Comparison of ENCODE assay signal across 8 cellular contexts in genomic region chr15:64841258-64842098, GRCh38. TPM values are rescaled to one million over a fixed set of nuclear protein-coding genes. Genes with fewer than 3 reads are reported as not detected.
A peak's percentile ranks its signal among the peaks of the same experiment; 100 is the strongest.
DNase-seq lines count a peak whose midpoint lies in the region; ATAC-seq, FAIRE-seq and TF ChIP-seq lines count a peak whose summit lies in the region.

PLEKHO2 (plus strand) TSS chr15:64841915; CDS start chr15:64842017, 102 bp downstream.

- H3K27ac ChIP-seq in ACC112 (ENCODE audit: low read depth, low read length) (peak within 1 kb of the TSS; percentile 73), smooth muscle cell (ENCODE audit: low read depth) (peak within 1 kb of the TSS; percentile 76)

- peak within 1 kb of the TSS; percentile 86 for H3K27ac Mint-ChIP-seq in WTC11

- no peak for TF ChIP-seq CTCF in WTC11 (IDR thresholded peaks at IDR 0.05)
- no peak for TF ChIP-seq CTCF in bronchial epithelial cell (IDR thresholded peaks at IDR 0.05; ENCODE audit: insufficient read depth, low read length, severe bottlenecking)
- no peak for TF ChIP-seq CTCF in smooth muscle cell (IDR thresholded peaks at IDR 0.05; ENCODE audit: borderline replicate concordance, insufficient read depth, poor library complexity, severe bottlenecking)

- H3F3A ChIP-seq in smooth muscle cell (ENCODE audit: low read depth), result no peaks in the 10 kb centered on the region

- peak within 1 kb of the TSS; percentile 96 for H3K4me2 ChIP-seq in smooth muscle cell

- peak within 1 kb of the TSS; percentile 87 for H3K9ac ChIP-seq in smooth muscle cell (ENCODE audit: low read depth)

- peaks cover 7% of the 10 kb centered on the region for H3K36me3 Mint-ChIP-seq in WTC11

- peak within 1 kb of the TSS; percentile 91 for H3K4me3 Mint-ChIP-seq in WTC11

- H3K79me2 ChIP-seq in ACC112 (ENCODE audit: control insufficient read depth, insufficient read depth, low read length, unreplicated experiment) (peaks cover 48% of the 10 kb centered on the region), smooth muscle cell (ENCODE audit: low read depth) (peaks cover 48% of the 10 kb centered on the region)

- DNase-seq in NCI-H226 (peak; percentile 96), WTC11 (ENCODE audit: low spot score) (peak; percentile 98), bronchial epithelial cell (ENCODE audit: low read depth) (peak; percentile 69), iPS-NIHi7 (ENCODE audit: extremely low spot score) (peak; percentile 96), smooth muscle cell (lab: John Stamatoyannopoulos, UW; ENCODE audit: unreplicated experiment) (peak; percentile 99)

- H3K9me3 Mint-ChIP-seq in WTC11, result no peaks in the 10 kb centered on the region

- H3K27me3 ChIP-seq in ACC112 (ENCODE audit: insufficient read depth, low read length), result no peaks in the 10 kb centered on the region
- H3K27me3 ChIP-seq in bronchial epithelial cell (ENCODE audit: control insufficient read depth, insufficient read depth, low read length), result no peaks in the 10 kb centered on the region
- no peaks in the 10 kb centered on the region for H3K27me3 ChIP-seq in smooth muscle cell (ENCODE audit: low read depth)

- peaks cover under 1% of the 10 kb centered on the region; the same call in 1 of the 2 replicates for H3K36me3 ChIP-seq in ACC112 (ENCODE audit: insufficient read depth, low read length)
- H3K36me3 ChIP-seq in bronchial epithelial cell (ENCODE audit: control insufficient read depth, insufficient read depth, low read length), result no peaks in the 10 kb centered on the region
- H3K36me3 ChIP-seq in smooth muscle cell (ENCODE audit: low read depth), result no peaks in the 10 kb centered on the region

- H3K4me1 ChIP-seq in ACC112 (ENCODE audit: control insufficient read depth, insufficient read depth, low read length, unreplicated experiment) (peaks cover 31% of the 10 kb centered on the region), smooth muscle cell (ENCODE audit: low read depth) (peaks cover 37% of the 10 kb centered on the region)

- under 1% methylated on average over 29 of the region's 79 CpGs for WGBS in smooth muscle cell (ENCODE audit: low lambda C conversion rate)

- H3K9me3 ChIP-seq in smooth muscle cell (replicated peaks; ENCODE audit: low read depth), result no peaks in the 10 kb centered on the region

- H4K20me1 ChIP-seq in smooth muscle cell (ENCODE audit: low read depth), result peaks cover 41% of the 10 kb centered on the region

- H3K4me1 Mint-ChIP-seq in WTC11, result peaks cover 68% of the 10 kb centered on the region

- H3K27me3 Mint-ChIP-seq in WTC11 (ENCODE audit: low read depth), result no peaks in the 10 kb centered on the region

- H2AFZ ChIP-seq in ACC112 (ENCODE audit: low read length, unreplicated experiment) (peak within 1 kb of the TSS; percentile 48), smooth muscle cell (ENCODE audit: low read depth) (peak within 1 kb of the TSS; percentile 64)

- ATAC-seq in GM18867 (IDR thresholded peaks at IDR 0.05; ENCODE audit: unreplicated experiment), result peak; percentile 51
- peak; percentile 45 for ATAC-seq in HG03097 (IDR thresholded peaks at IDR 0.05; ENCODE audit: low FRiP score, unreplicated experiment)
- peak; percentile 89 for ATAC-seq in WTC11

- POLR2A ChIA-PET in WTC11 (lab: Charles Lee), result interaction anchor here (0.7 to 1.2 kb wide), 8 partner anchors 10 to 139 kb away, joined by 3 to 25 read pairs (median 5); partner anchors contain the start of gene PIF1

- CTCF ChIA-PET in WTC11 (lab: Charles Lee), result interaction anchor here (0.7 to 2.3 kb wide), 19 partner anchors 10 to 260 kb away, joined by 3 to 17 read pairs (median 4); partner anchors contain the start of gene PIF1

- FAIRE-seq in bronchial epithelial cell (lab: Jason Lieb, UNC), result no peak

- H3K4me3 ChIP-seq in ACC112 (ENCODE audit: low read depth, low read length) (peak within 1 kb of the TSS; percentile 100), bronchial epithelial cell (ENCODE audit: low read depth, low read length) (peak within 1 kb of the TSS; percentile 52), smooth muscle cell (peak within 1 kb of the TSS; percentile 87)

TF ChIP-seq in WTC11, 78 proteins besides CTCF, POLR2A, EP300 and RAD21 (continues in another document):
- TF ChIP-seq CBFB (CRISPR knock-in tag; IDR thresholded peaks at IDR 0.05; ENCODE audit: low read depth) (peak; percentile 70; the same call in 1 of the 2 replicates), MYBL2 (CRISPR knock-in tag; IDR thresholded peaks at IDR 0.05) (peak; percentile 17; the same call in 1 of the 2 replicates), ERG (CRISPR knock-in tag; IDR thresholded peaks at IDR 0.05) (no peak), NFATC4 (CRISPR knock-in tag; IDR thresholded peaks at IDR 0.05) (no peak), MLX (CRISPR knock-in tag; IDR thresholded peaks at IDR 0.05) (no peak), JAZF1 (CRISPR knock-in tag; IDR thresholded peaks at IDR 0.05) (no peak), ATF1 (CRISPR knock-in tag; IDR thresholded peaks at IDR 0.05) (no peak), ZNF281 (CRISPR knock-in tag; IDR thresholded peaks at IDR 0.05) (no peak), PREB (CRISPR knock-in tag; IDR thresholded peaks at IDR 0.05; ENCODE audit: borderline replicate concordance) (no peak)
- TF ChIP-seq, protein P1, sequence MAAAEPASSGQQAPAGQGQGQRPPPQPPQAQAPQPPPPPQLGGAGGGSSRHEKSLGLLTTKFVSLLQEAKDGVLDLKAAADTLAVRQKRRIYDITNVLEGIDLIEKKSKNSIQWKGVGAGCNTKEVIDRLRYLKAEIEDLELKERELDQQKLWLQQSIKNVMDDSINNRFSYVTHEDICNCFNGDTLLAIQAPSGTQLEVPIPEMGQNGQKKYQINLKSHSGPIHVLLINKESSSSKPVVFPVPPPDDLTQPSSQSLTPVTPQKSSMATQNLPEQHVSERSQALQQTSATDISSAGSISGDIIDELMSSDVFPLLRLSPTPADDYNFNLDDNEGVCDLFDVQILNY (CRISPR knock-in tag; IDR thresholded peaks at IDR 0.05), result peak; percentile 38; the same call in 1 of the 2 replicates

RNA-seq across cellular contexts. Expression of gene PLEKHO2, which starts in this region (rescaled TPM):
- 21.6 to 22.1 TPM (median 21.9 TPM) in 3 replicates for total RNA-seq in WTC11 (2021)
- total RNA-seq in bronchial epithelial cell, result 4.2 and 5.9 TPM in 2 replicates
- total RNA-seq in smooth muscle cell, result 7.9 and 13.7 TPM in 2 replicates
- 16.3 and 20.0 TPM in 2 replicates for polyA plus RNA-seq in smooth muscle cell

Comparison
In these comparisons a context has a peak if more than half of its experiments do, and no peak if none do; other contexts are left out.
1. Peak in every context shown above with its lines: DNase-seq, ATAC-seq, H3K4me3 ChIP-seq and H3K27ac ChIP-seq.